ENCODE assay signal across 8 cellular contexts in the genomic region with DNA sequence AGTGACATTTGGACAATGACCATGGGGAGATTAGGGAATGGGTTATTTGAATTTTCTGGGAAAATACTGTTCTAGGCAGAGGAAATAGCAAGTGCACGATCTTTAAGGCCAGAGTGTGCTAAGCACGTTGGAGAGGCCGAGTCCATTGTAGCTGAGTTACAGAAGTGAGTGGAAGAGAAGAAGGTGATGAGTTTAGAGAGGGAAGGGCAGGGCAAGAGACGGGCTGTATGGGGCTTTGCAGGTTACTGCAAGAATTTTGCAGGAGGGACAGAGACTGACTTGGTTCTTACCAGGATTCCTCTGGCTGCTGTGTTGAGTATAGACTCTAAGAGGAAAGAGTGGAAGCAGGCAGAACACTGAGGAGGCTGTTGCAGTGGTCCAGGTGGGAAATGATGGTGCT. TPM values are rescaled to one million over a fixed set of nuclear protein-coding genes. Genes with fewer than 3 reads are reported as not detected.
DNase-seq lines count a peak whose midpoint lies in the region; ATAC-seq and TF ChIP-seq lines count a peak whose summit lies in the region.

No MANE protein-coding gene starts in this region.

- CTCF ChIA-PET in activated CD4-positive, alpha-beta memory T cell treated with anti-CD3 and anti-CD28 coated beads for 36 hours (lab: Charles Lee): interaction anchor here (1.7 to 5.7 kb wide), 4 partner anchors 12 to 228 kb away, joined by 6 to 30 read pairs (median 13); no protein-coding TSS in a partner anchor
- CTCF ChIA-PET in GM10248 (lab: Yijun Ruan, JAX): interaction anchor here (0.9 to 2.8 kb wide), 8 partner anchors 8 to 227 kb away, joined by 3 to 11 read pairs (median 4); no protein-coding TSS in a partner anchor

- no peaks in the 10 kb centered on the region for H3K27me3 Mint-ChIP-seq in activated CD4-positive, alpha-beta memory T cell treated with anti-CD3 and anti-CD28 coated beads for 36 hours
- H3K27me3 Mint-ChIP-seq in memory B cell: no peaks in the 10 kb centered on the region

- POLR2A ChIA-PET in activated CD4-positive, alpha-beta memory T cell treated with anti-CD3 and anti-CD28 coated beads for 36 hours (lab: Charles Lee): interaction anchor here (1.5 to 4.2 kb wide), 4 partner anchors 7 to 144 kb away, joined by 5 to 70 read pairs (median 13); a partner anchor contains a TSS
- POLR2A ChIA-PET in GM10248 (lab: Yijun Ruan, JAX): no interaction called here

- no peak for DNase-seq in activated CD4-positive, alpha-beta memory T cell treated with anti-CD3 and anti-CD28 coated beads for 36 hours
- DNase-seq in memory B cell (ENCODE audit: low spot score in 2 of 2) (no peak), AG20443 (ENCODE audit: low spot score) (no peak), GM10248 (ENCODE audit: extremely low spot score) (no peak)
- no peak for DNase-seq in stimulated activated CD4-positive, alpha-beta T cell treated with anti-CD3 and anti-CD28 coated beads, Interleukin-12 subunit alpha, Interleukin-12 subunit beta, amount 100 ng/mL, for 4 hours

- H3K4me3 Mint-ChIP-seq in activated CD4-positive, alpha-beta memory T cell treated with anti-CD3 and anti-CD28 coated beads for 36 hours: peak overlapping the region; percentile 92
- H3K4me3 Mint-ChIP-seq in memory B cell: peak overlapping the region; percentile 35

- H3K27ac Mint-ChIP-seq in activated CD4-positive, alpha-beta memory T cell treated with anti-CD3 and anti-CD28 coated beads for 36 hours: peak overlapping the region; percentile 89
- peak overlapping the region; percentile 98 for H3K27ac Mint-ChIP-seq in memory B cell

- peak overlapping the region; percentile 99; the same call in 1 of the 2 replicates for H3K4me3 ChIP-seq in GM08714 (ENCODE audit: low read length)

- H3K4me1 Mint-ChIP-seq in activated CD4-positive, alpha-beta memory T cell treated with anti-CD3 and anti-CD28 coated beads for 36 hours (ENCODE audit: low read depth): peaks cover 47% of the 10 kb centered on the region
- peaks cover 27% of the 10 kb centered on the region for H3K4me1 Mint-ChIP-seq in memory B cell

- ATAC-seq in memory B cell (ENCODE audit: low read depth) (no peak), GM19351 (IDR thresholded peaks at IDR 0.05; ENCODE audit: unreplicated experiment) (no peak)

- no peak for TF ChIP-seq CTCF in 22Rv1 (IDR thresholded peaks at IDR 0.05)
- no peak for TF ChIP-seq CTCF in GM10248 (IDR thresholded peaks at IDR 0.05; ENCODE audit: control extremely low read depth, extremely low read depth, low read depth, missing control alignments)

- H3K9me3 Mint-ChIP-seq in activated CD4-positive, alpha-beta memory T cell treated with anti-CD3 and anti-CD28 coated beads for 36 hours: peaks cover 3% of the 10 kb centered on the region
- H3K9me3 Mint-ChIP-seq in memory B cell: peaks cover 2% of the 10 kb centered on the region

- intact Hi-C loops in activated CD4-positive, alpha-beta memory T cell treated with anti-CD3 and anti-CD28 coated beads for 36 hours (cut with micrococcal nuclease): loop anchor here (5.0 to 10.0 kb wide), 2 partner anchors 228 to 1264 kb away; no protein-coding TSS in a partner anchor

- H3K27ac ChIP-seq in 22Rv1: peak overlapping the region; percentile 72

- peaks cover 27% of the 10 kb centered on the region for H3K36me3 Mint-ChIP-seq in activated CD4-positive, alpha-beta memory T cell treated with anti-CD3 and anti-CD28 coated beads for 36 hours
- peaks cover 12% of the 10 kb centered on the region for H3K36me3 Mint-ChIP-seq in memory B cell

RNA-seq across cellular contexts. Expression of a gene that starts 1.1 kb away (rescaled TPM):
- 10 to 100 TPM; 72.0 to 81.8 TPM for total RNA-seq in activated CD4-positive, alpha-beta memory T cell treated with anti-CD3 and anti-CD28 coated beads for 36 hours
